Comparison of ENCODE assay signal across 25 cellular contexts in genomic region chr1:38332649-38333310, GRCh38.
"Had no signal": no experiment of that assay in that cellular context is flagged by ENCODE, and none has a peak within 500 bp of the region (broad histone marks: within the 10 kb centered on the region; RNA-seq: fewer than 3 reads in every experiment).

No MANE protein-coding gene starts in this region.

- H3K9ac ChIP-seq: neural progenitor cell, parathyroid adenoma had no signal

- H3K27me3 ChIP-seq: neural progenitor cell, right lobe of liver, thyroid gland had no signal

- H3K9me3 ChIP-seq: esophagus squamous epithelium, gastroesophageal sphincter, left ventricle myocardium inferior, lower lobe of right lung, psoas muscle, right lobe of liver, suprapubic skin, thyroid gland had no signal

- H3K4me2 ChIP-seq: hepatocyte, neural progenitor cell had no signal

- H3K4me3 ChIP-seq: esophagus squamous epithelium, gastroesophageal sphincter, hepatocyte, left ventricle myocardium inferior, lower lobe of right lung, neural progenitor cell, psoas muscle, right lobe of liver, suprapubic skin, thyroid gland had no signal

- H3K27ac ChIP-seq: epithelial cell of prostate, esophagus squamous epithelium, gastroesophageal sphincter, hepatocyte, left ventricle myocardium inferior, lower lobe of right lung, neural progenitor cell, parathyroid adenoma, psoas muscle, right lobe of liver, suprapubic skin, thyroid gland had no signal

- H3K79me2 ChIP-seq: hepatocyte, parathyroid adenoma had no signal

- H3K4me1 ChIP-seq: esophagus squamous epithelium, gastroesophageal sphincter, left ventricle myocardium inferior, lower lobe of right lung, neural progenitor cell, parathyroid adenoma, psoas muscle, right lobe of liver, suprapubic skin had no signal

- ATAC-seq: effector memory CD8-positive, alpha-beta T cell; gastroesophageal sphincter; left cardiac atrium; lower lobe of right lung; natural killer cell treated with Interleukin-12 subunit alpha and Interleukin-12 subunit beta and Interleukin-15 and Interleukin-18, amount 100 ng/mL, for 72 hours; psoas muscle; right lobe of liver; stimulated activated effector memory CD8-positive, alpha-beta T cell treated with anti-CD3 and anti-CD28 coated beads, Interleukin-12 subunit alpha, Interleukin-12 subunit beta, amount 100 ng/mL, for 72 hours; stimulated activated naive CD8-positive, alpha-beta T cell treated with anti-CD3 and anti-CD28 coated beads, Interleukin-15, Interleukin-2, amounts not matched to agents 100 U/mL and 50 U/mL, for 24 hours had no signal

- H2AFZ ChIP-seq: hepatocyte, neural progenitor cell, parathyroid adenoma had no signal

- H3K36me3 ChIP-seq: esophagus squamous epithelium, gastroesophageal sphincter, left ventricle myocardium inferior, lower lobe of right lung, neural progenitor cell, right lobe of liver, suprapubic skin, thyroid gland had no signal

- FAIRE-seq: kidney, urothelium cell line had no signal

- DNase-seq: effector memory CD8-positive, alpha-beta T cell; esophagus squamous epithelium; foreskin fibroblast; kidney; left cardiac atrium; left ventricle myocardium inferior; lower lobe of right lung; midbrain; nucleus accumbens; psoas muscle; retina; right lobe of liver; stimulated activated CD4-positive, alpha-beta T cell treated with anti-CD3 and anti-CD28 coated beads, Interleukin-4, amount 100 ng/mL, for 1 hour; stimulated activated CD8-positive, alpha-beta memory T cell treated with anti-CD3 and anti-CD28 coated beads, Interleukin-4, amount 100 ng/mL, for 48 hours; stimulated activated naive CD8-positive, alpha-beta T cell treated with anti-CD3 and anti-CD28 coated beads, Interleukin-15, Interleukin-2, amounts not matched to agents 100 U/mL and 50 U/mL, for 24 hours; thyroid gland had no signal
